ENCODE assay signal across 22 cellular contexts in the genomic region with DNA sequence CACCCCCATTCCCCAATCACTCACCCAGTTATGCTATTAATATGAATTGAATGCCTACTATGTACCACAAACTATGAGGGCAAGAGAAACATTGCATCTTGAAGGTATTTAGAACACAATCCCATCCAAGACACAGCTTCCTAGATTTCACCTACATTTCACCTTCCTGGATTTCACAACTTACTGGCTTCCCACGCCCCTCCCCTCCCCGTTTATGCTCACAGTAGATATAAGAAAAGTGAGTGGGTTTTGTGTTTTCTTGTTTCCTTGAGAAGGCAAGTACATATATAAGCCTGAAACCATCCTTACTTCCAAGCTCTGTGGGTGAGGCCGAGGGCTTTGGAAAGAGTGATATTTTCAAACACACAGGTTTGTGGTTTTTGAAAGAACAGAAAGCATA.
"Had no signal": no experiment of that assay in that cellular context is flagged by ENCODE, and none has a peak within 500 bp of the region (broad histone marks: within the 10 kb centered on the region; RNA-seq: fewer than 3 reads in every experiment).

No MANE protein-coding gene starts in this region.

- H3K4me2 ChIP-seq: smooth muscle cell had no signal

- H3K4me1 ChIP-seq: left ventricle myocardium inferior, right atrium auricular region, right lobe of liver, uterus had no signal

- H3K9me3 Mint-ChIP-seq: natural killer cell; stimulated activated naive CD8-positive, alpha-beta T cell treated with anti-CD3 and anti-CD28 coated beads, Interleukin-15, amount 100 ng/mL, for 72 hours had no signal

- H3K4me3 Mint-ChIP-seq: mesothelial cell of epicardium; naive B cell; natural killer cell; stimulated activated memory B cell treated with anti-CD40 and anti-IgM and Interleukin-4, amounts not matched to agents 10 μg/mL and 1 μg/mL and 100 μg/mL, for 72 hours; stimulated activated naive CD8-positive, alpha-beta T cell treated with anti-CD3 and anti-CD28 coated beads, Interleukin-15, amount 100 ng/mL, for 72 hours; type B pancreatic cell had no signal

- H3K4me1 Mint-ChIP-seq: naive B cell; natural killer cell; stimulated activated memory B cell treated with anti-CD40 and anti-IgM and Interleukin-4, amounts not matched to agents 10 μg/mL and 1 μg/mL and 100 μg/mL, for 72 hours; stimulated activated naive CD8-positive, alpha-beta T cell treated with anti-CD3 and anti-CD28 coated beads, Interleukin-15, amount 100 ng/mL, for 72 hours had no signal

- H3K36me3 ChIP-seq: left ventricle myocardium inferior, ovary, right atrium auricular region, right lobe of liver, tibial nerve, uterus had no signal

- H3K27ac Mint-ChIP-seq: mesothelial cell of epicardium; naive B cell; natural killer cell; progenitor cell of endocrine pancreas; stimulated activated memory B cell treated with anti-CD40 and anti-IgM and Interleukin-4, amounts not matched to agents 10 μg/mL and 1 μg/mL and 100 μg/mL, for 72 hours; stimulated activated naive CD8-positive, alpha-beta T cell treated with anti-CD3 and anti-CD28 coated beads, Interleukin-15, amount 100 ng/mL, for 72 hours; type B pancreatic cell had no signal

- DNase-seq: left ventricle myocardium inferior; mesendoderm; naive B cell; natural killer cell; ovary; right lobe of liver; stimulated activated CD4-positive, alpha-beta T cell treated with anti-CD3 and anti-CD28 coated beads, Interleukin-1b, Interleukin-23, amount 100 ng/mL, for 48 hours; stimulated activated CD4-positive, alpha-beta T cell treated with anti-CD3 and anti-CD28 coated beads, Interleukin-2, amount 100 ng/mL, for 48 hours; stimulated activated CD4-positive, alpha-beta T cell treated with anti-CD3 and anti-CD28 coated beads, Interleukin-4, amount 100 ng/mL, for 4 hours; stimulated activated CD8-positive, alpha-beta memory T cell treated with anti-CD3 and anti-CD28 coated beads, Interleukin-4, amount 100 ng/mL, for 48 hours; stimulated activated naive CD4-positive, alpha-beta T cell treated with Interleukin-2 at 50 U/mL for 16 hours; stimulated activated naive CD8-positive, alpha-beta T cell treated with anti-CD3 and anti-CD28 coated beads, Interleukin-15, amount 100 ng/mL, for 72 hours; substantia nigra; uterus had no signal

- H3K27me3 Mint-ChIP-seq: stimulated activated memory B cell treated with anti-CD40 and anti-IgM and Interleukin-4, amounts not matched to agents 10 μg/mL and 1 μg/mL and 100 μg/mL, for 72 hours; type B pancreatic cell had no signal

- ATAC-seq: natural killer cell; right lobe of liver; stimulated activated naive CD8-positive, alpha-beta T cell treated with anti-CD3 and anti-CD28 coated beads, Interleukin-15, amount 100 ng/mL, for 72 hours had no signal

- H3K27ac ChIP-seq: left ventricle myocardium inferior, ovary, right atrium auricular region, right lobe of liver, tibial nerve, uterus had no signal

- H3K4me3 ChIP-seq: left ventricle myocardium inferior, lung, ovary, right atrium auricular region, right lobe of liver, smooth muscle cell, tibial nerve, uterus had no signal

- H3K36me3 Mint-ChIP-seq: naive B cell; natural killer cell; stimulated activated memory B cell treated with anti-CD40 and anti-IgM and Interleukin-4, amounts not matched to agents 10 μg/mL and 1 μg/mL and 100 μg/mL, for 72 hours had no signal

- H3K9me3 ChIP-seq: left ventricle myocardium inferior, ovary, right atrium auricular region, right lobe of liver, tibial nerve, uterus had no signal

- H3K27me3 ChIP-seq: ovary, right atrium auricular region, right lobe of liver, tibial nerve, uterus had no signal
